In the genomic region with DNA sequence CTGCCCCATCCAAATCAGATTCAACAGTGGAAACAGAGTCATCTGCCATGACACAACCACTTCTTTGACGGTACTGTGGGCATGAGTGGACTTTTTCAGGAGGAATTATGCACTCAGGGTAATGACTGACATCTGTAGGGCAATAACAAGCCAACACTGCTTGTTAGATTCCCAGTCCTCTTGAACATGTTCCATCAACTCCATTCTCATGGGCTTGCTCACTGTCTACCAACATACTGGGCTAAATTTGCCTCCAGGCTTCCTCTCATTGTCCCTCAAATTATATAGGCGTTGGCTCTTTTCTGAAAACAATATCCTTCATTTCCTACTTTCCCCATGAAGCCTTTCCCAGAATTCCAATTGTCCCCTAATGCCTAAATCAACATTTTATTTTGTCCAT, we compare ENCODE assay signal across 15 cellular contexts.
"Had no signal": no experiment of that assay in that cellular context is flagged by ENCODE, and none has a peak within 500 bp of the region (broad histone marks: within the 10 kb centered on the region; RNA-seq: fewer than 3 reads in every experiment).

No MANE protein-coding gene starts in this region.

- H3K27me3 ChIP-seq: hepatocyte had no signal

- DNase-seq: activated B cell treated with CpG ODN at 0.5 μM for 24 hours; activated CD4-positive, alpha-beta T cell treated with anti-CD3 and anti-CD28 coated beads for 48 hours; activated CD8-positive, alpha-beta T cell treated with anti-CD3 and anti-CD28 coated beads for 36 hours; activated gamma-delta T cell treated with Interleukin-2 at 50 U/mL for 16 hours; activated T-cell treated with anti-CD3 and anti-CD28 coated beads, Interleukin-2, amount 50 U/mL, for 4 hours; amniotic stem cell; effector CD4-positive, alpha-beta T cell; mesendoderm; natural killer cell; stimulated activated CD4-positive, alpha-beta T cell treated with anti-CD3 and anti-CD28 coated beads, Interleukin-4, amount 100 ng/mL, for 24 hours; stimulated activated naive CD4-positive, alpha-beta T cell; SW 1271 had no signal

- H3K4me3 ChIP-seq: coronary artery, hepatocyte had no signal

- H2AFZ ChIP-seq: hepatocyte had no signal

- FAIRE-seq: TTC549 had no signal

- H3K27ac ChIP-seq: coronary artery, hepatocyte had no signal

- H3K4me2 ChIP-seq: hepatocyte had no signal

- H3K79me2 ChIP-seq: hepatocyte had no signal

- ATAC-seq: activated CD8-positive, alpha-beta T cell treated with anti-CD3 and anti-CD28 coated beads for 36 hours; activated T-cell treated with anti-CD3 and anti-CD28 coated beads, Interleukin-2, amount 50 U/mL, for 4 hours; natural killer cell had no signal
